In the genomic region with DNA sequence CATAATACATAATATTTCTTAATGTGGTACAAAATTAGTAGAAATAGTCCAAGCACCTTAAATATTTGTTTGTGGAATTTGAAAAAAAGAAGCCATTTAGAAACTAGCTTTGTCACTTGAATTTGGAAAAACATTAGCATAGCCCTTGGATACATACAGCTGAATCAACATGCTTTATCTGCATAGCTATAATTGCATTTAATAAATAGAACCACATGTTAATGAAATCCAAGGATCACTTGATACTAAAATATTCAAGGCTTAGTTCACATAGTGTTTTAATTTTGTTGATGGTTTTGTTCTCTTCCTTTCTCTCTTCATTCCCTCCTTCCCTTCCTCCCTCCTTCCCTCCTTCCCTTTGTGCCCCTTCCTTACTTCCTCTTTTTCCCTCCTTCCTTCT, we compare ENCODE assay signal across 2 cellular contexts.
TF ChIP-seq lines count a peak whose summit lies in the region.

No MANE protein-coding gene starts in this region.

TF ChIP-seq in IMR-90, 13 proteins besides CTCF, POLR2A, EP300 and RAD21 (continued from another document):
- TF ChIP-seq, protein P1, sequence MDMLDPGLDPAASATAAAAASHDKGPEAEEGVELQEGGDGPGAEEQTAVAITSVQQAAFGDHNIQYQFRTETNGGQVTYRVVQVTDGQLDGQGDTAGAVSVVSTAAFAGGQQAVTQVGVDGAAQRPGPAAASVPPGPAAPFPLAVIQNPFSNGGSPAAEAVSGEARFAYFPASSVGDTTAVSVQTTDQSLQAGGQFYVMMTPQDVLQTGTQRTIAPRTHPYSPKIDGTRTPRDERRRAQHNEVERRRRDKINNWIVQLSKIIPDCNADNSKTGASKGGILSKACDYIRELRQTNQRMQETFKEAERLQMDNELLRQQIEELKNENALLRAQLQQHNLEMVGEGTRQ (IDR thresholded peaks at IDR 0.05; ENCODE audit: low read depth, low read length) = no peak
- TF ChIP-seq RFX5 (IDR thresholded peaks at IDR 0.05; ENCODE audit: low read depth, low read length) (no peak), RCOR1 (IDR thresholded peaks at IDR 0.05; ENCODE audit: insufficient replicate concordance, low read length) (no peak), SMC3 (IDR thresholded peaks at IDR 0.05; ENCODE audit: low read depth, low read length) (no peak), CHD1 (IDR thresholded peaks at IDR 0.05; ENCODE audit: low read depth, low read length) (no peak), NFE2L2 (IDR thresholded peaks at IDR 0.05; ENCODE audit: low read depth, low read length) (no peak), FOS (IDR thresholded peaks at IDR 0.05; ENCODE audit: low read depth, low read length) (no peak), MAZ (IDR thresholded peaks at IDR 0.05; ENCODE audit: borderline replicate concordance, low read depth, low read length) (no peak), CEBPB (IDR thresholded peaks at IDR 0.05; ENCODE audit: low read depth, low read length) (no peak), MXI1 (IDR thresholded peaks at IDR 0.05; ENCODE audit: borderline replicate concordance, low read depth, low read length) (no peak), MAFK (IDR thresholded peaks at IDR 0.05; ENCODE audit: low read depth, low read length) (no peak)

TF ChIP-seq in K562, 482 proteins besides CTCF, POLR2A, EP300 and RAD21 (continued from another document):
- TF ChIP-seq, protein P2, sequence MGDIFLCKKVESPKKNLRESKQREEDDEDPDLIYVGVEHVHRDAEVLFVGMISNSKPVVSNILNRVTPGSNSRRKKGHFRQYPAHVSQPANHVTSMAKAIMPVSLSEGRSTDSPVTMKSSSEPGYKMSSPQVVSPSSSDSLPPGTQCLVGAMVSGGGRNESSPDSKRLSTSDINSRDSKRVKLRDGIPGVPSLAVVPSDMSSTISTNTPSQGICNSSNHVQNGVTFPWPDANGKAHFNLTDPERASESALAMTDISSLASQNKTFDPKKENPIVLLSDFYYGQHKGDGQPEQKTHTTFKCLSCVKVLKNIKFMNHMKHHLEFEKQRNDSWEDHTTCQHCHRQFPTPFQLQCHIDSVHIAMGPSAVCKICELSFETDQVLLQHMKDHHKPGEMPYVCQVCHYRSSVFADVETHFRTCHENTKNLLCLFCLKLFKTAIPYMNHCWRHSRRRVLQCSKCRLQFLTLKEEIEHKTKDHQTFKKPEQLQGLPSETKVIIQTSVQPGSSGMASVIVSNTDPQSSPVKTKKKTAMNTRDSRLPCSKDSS (IDR thresholded peaks at IDR 0.05; ENCODE audit: low read depth, partially characterized antibody) = no peak
